18 cellular contexts compared by ENCODE assay signal in genomic region chr6:54990001-54990400, GRCh38.
DNase-seq lines count a peak whose midpoint lies in the region; ATAC-seq and TF ChIP-seq lines count a peak whose summit lies in the region.
"Had no signal": no experiment of that assay in that cellular context is flagged by ENCODE, and none has a peak within 500 bp of the region (broad histone marks: within the 10 kb centered on the region; RNA-seq: fewer than 3 reads in every experiment).

No MANE protein-coding gene starts in this region.

- peaks cover 0 to 17% of the 10 kb centered on the region in 2 experiments; a peak in 3 of 4 replicates for H3K4me1 ChIP-seq in HCT116 (ENCODE audit: control insufficient read depth in 1 of 2, insufficient read depth in 2 of 2, low read length in 2 of 2)
- H3K4me1 ChIP-seq in left lung: no peaks in the 10 kb centered on the region
- no peaks in the 10 kb centered on the region for H3K4me1 ChIP-seq in testis
- H3K4me1 ChIP-seq in effector memory CD4-positive, alpha-beta T cell (ENCODE audit: control insufficient read depth, insufficient read depth, low read length, poor library complexity, severe bottlenecking): no peaks in the 10 kb centered on the region
- H3K4me1 ChIP-seq: BLaER1 treated with 17β-estradiol and CSF1 and Interleukin-3, amounts not matched to agents 10 nM and 100 nM had no signal

- H3K9me2 ChIP-seq in HCT116 (ENCODE audit: insufficient read depth): no peaks in the 10 kb centered on the region

- no peak for TF ChIP-seq CTCF in HCT116 (IDR thresholded peaks at IDR 0.05 in 2 of 3, conservative IDR thresholded peaks at IDR 0.05 in 1 of 3; ENCODE audit: borderline replicate concordance in 1 of 3, insufficient read depth in 1 of 3, low read depth in 2 of 3, low read length in 2 of 3)
- no peak for TF ChIP-seq CTCF in left lung (IDR thresholded peaks at IDR 0.05)
- TF ChIP-seq CTCF in testis (IDR thresholded peaks at IDR 0.05): no peak

- DNase-seq in A172 (ENCODE audit: low spot score): peak; percentile 6
- DNase-seq in HCT116 (ENCODE audit: low read depth, low spot score): no peak
- DNase-seq in amniotic epithelial cell (ENCODE audit: low read depth): peak; percentile 30
- DNase-seq in left lung: no peak
- DNase-seq in T-helper 1 cell: no peak
- DNase-seq in testis: no peak
- DNase-seq in effector memory CD4-positive, alpha-beta T cell: no peak
- DNase-seq: 8988T; CD8-positive, alpha-beta memory T cell; Kasumi-1; MV-4-11; NCI-H1930; NCI-H446 treated with DMSO at 0.1 percent for 48 hours; NCI-H82; Peyer's patch had no signal

- CTCF ChIA-PET in HCT116 (lab: Charles Lee): no interaction called here

- H3K79me2 ChIP-seq in HCT116 (ENCODE audit: insufficient read depth, low read length): no peaks in the 10 kb centered on the region

- TF ChIP-seq RAD21 in HCT116 (IDR thresholded peaks at IDR 0.05; ENCODE audit: low read depth): no peak

- intact Hi-C loops in HCT116 (cut with micrococcal nuclease): no loop called here
- intact Hi-C loops in left lung (cut with DNase I): no loop called here
- intact Hi-C loops in testis (cut with DNase I; ENCODE audit: low total_unique reads): no loop called here

- TF ChIP-seq POLR2A in HCT116 (IDR thresholded peaks at IDR 0.05; ENCODE audit: borderline replicate concordance, extremely low read depth, insufficient read depth, insufficient read length) (no peak), testis (IDR thresholded peaks at IDR 0.05) (no peak)

- 36 to 50% methylated on average over 3 of the region's 3 CpGs for WGBS in testis, 2 donors

- BruUV-seq in HCT116 (replicated peaks; lab: Mats Ljungman, UMichigan): no TSS peak

- no peak overlapping the region for H3K27ac ChIP-seq in HCT116 (ENCODE audit: low read depth, low read length)
- no peak overlapping the region for H3K27ac ChIP-seq in left lung
- H3K27ac ChIP-seq in testis: no peak overlapping the region
- no peak overlapping the region for H3K27ac ChIP-seq in effector memory CD4-positive, alpha-beta T cell (ENCODE audit: insufficient read depth, low read length, poor library complexity, severe bottlenecking)
- H3K27ac ChIP-seq: BLaER1 treated with 17β-estradiol and CSF1 and Interleukin-3, amounts not matched to agents 10 nM and 100 nM; Peyer's patch had no signal

- POLR2A ChIA-PET in HCT116 (lab: Charles Lee): no interaction called here

- no peak overlapping the region for H3K4me3 ChIP-seq in HCT116 (replicated peaks in 1 of 2; ENCODE audit: low read depth in 1 of 2, low read length in 2 of 2)
- no peak overlapping the region for H3K4me3 ChIP-seq in left lung
- H3K4me3 ChIP-seq in testis: no peak overlapping the region
- no peak overlapping the region for H3K4me3 ChIP-seq in effector memory CD4-positive, alpha-beta T cell (ENCODE audit: insufficient read depth, low read depth, low read length, poor library complexity, severe bottlenecking)
- H3K4me3 ChIP-seq: BLaER1 treated with 17β-estradiol and CSF1 and Interleukin-3, amounts not matched to agents 10 nM and 100 nM; Peyer's patch had no signal

- H3K36me3 ChIP-seq in HCT116 (ENCODE audit: control insufficient read depth in 1 of 2, insufficient read depth in 2 of 2, low read length in 2 of 2): no peaks in the 10 kb centered on the region
- no peaks in the 10 kb centered on the region for H3K36me3 ChIP-seq in left lung
- no peaks in the 10 kb centered on the region for H3K36me3 ChIP-seq in testis (ENCODE audit: low read depth, missing control alignments)
- no peaks in the 10 kb centered on the region for H3K36me3 ChIP-seq in effector memory CD4-positive, alpha-beta T cell (ENCODE audit: control insufficient read depth, insufficient read depth, low read length)
- H3K36me3 ChIP-seq: BLaER1 treated with 17β-estradiol and CSF1 and Interleukin-3, amounts not matched to agents 10 nM and 100 nM; Peyer's patch had no signal

- H3K27me3 ChIP-seq in HCT116 (ENCODE audit: insufficient read depth, low read length): no peaks in the 10 kb centered on the region
- H3K27me3 ChIP-seq in left lung: no peaks in the 10 kb centered on the region
- no peaks in the 10 kb centered on the region for H3K27me3 ChIP-seq in testis
- H3K27me3 ChIP-seq in effector memory CD4-positive, alpha-beta T cell (replicated peaks; ENCODE audit: control insufficient read depth, insufficient read depth, low read length, poor library complexity, severe bottlenecking): no peaks in the 10 kb centered on the region
- H3K27me3 ChIP-seq: BLaER1 treated with 17β-estradiol and CSF1 and Interleukin-3, amounts not matched to agents 10 nM and 100 nM; Peyer's patch had no signal

- no peaks in the 10 kb centered on the region for H4K20me1 ChIP-seq in HCT116 (ENCODE audit: insufficient read depth)
- H4K20me1 ChIP-seq: BLaER1 treated with 17β-estradiol and CSF1 and Interleukin-3, amounts not matched to agents 10 nM and 100 nM had no signal

- H3K4me2 ChIP-seq in HCT116 (ENCODE audit: low read length): no peak overlapping the region
- H3K4me2 ChIP-seq: BLaER1 treated with 17β-estradiol and CSF1 and Interleukin-3, amounts not matched to agents 10 nM and 100 nM had no signal

- ATAC-seq in HCT116 (no peak), left lung (peak; percentile 34), HG03097 (IDR thresholded peaks at IDR 0.05; ENCODE audit: low FRiP score, unreplicated experiment) (no peak)
- ATAC-seq: Right ventricle myocardium inferior had no signal

- RAD21 ChIA-PET in HCT116 (lab: Charles Lee; ENCODE audit: low non-redundant PET in 1 of 2, low total read pairs in 2 of 2, uncharacterized antibody in 2 of 2, unreplicated experiment in 2 of 2): interaction anchor here in 1 of 2 experiments (0.6 kb wide), 1 partner anchor 9 kb away, joined by 3 read pairs; no protein-coding TSS in a partner anchor

- no peak overlapping the region for H3K9ac ChIP-seq in HCT116 (ENCODE audit: low read length)
- H3K9ac ChIP-seq: BLaER1 treated with 17β-estradiol and CSF1 and Interleukin-3, amounts not matched to agents 10 nM and 100 nM had no signal

- no peaks in the 10 kb centered on the region for H3K9me3 ChIP-seq in HCT116 (ENCODE audit: control insufficient read depth in 1 of 2, insufficient read depth in 1 of 2, low read depth in 1 of 2, low read length in 2 of 2)
- H3K9me3 ChIP-seq in left lung: peaks cover 0 to 21% of the 10 kb centered on the region in 2 donors
- no peaks in the 10 kb centered on the region for H3K9me3 ChIP-seq in testis
- no peaks in the 10 kb centered on the region for H3K9me3 ChIP-seq in effector memory CD4-positive, alpha-beta T cell (ENCODE audit: control insufficient read depth, low read length)

- peak overlapping the region; percentile 32 for H2AFZ ChIP-seq in HCT116 (ENCODE audit: low read depth, low read length, poor library complexity, severe bottlenecking)

TF ChIP-seq in HCT116, 20 proteins besides CTCF, POLR2A, EP300 and RAD21:
- no peak for TF ChIP-seq CBX3 (IDR thresholded peaks at IDR 0.05; ENCODE audit: low read depth)
- no peak for TF ChIP-seq ELF1 (IDR thresholded peaks at IDR 0.05; ENCODE audit: borderline replicate concordance, low read depth)
- no peak for TF ChIP-seq EGR1 (IDR thresholded peaks at IDR 0.05; ENCODE audit: low read depth)
- no peak for TF ChIP-seq TCF7L2 (IDR thresholded peaks at IDR 0.05; ENCODE audit: borderline replicate concordance, extremely low read depth, insufficient read depth, insufficient read length)
- no peak for TF ChIP-seq FOSL1 (IDR thresholded peaks at IDR 0.05; ENCODE audit: low read depth)
- TF ChIP-seq ZNF274 (IDR thresholded peaks at IDR 0.05; ENCODE audit: low read depth, low read length): no peak
TF ChIP-seq in HCT116: peak in this region for 0.

Comparison
In these comparisons a context has a peak if more than half of its experiments do, and no peak if none do; other contexts are left out.
1. DNase-seq: peak in A172 (single experiment) and amniotic epithelial cell (single experiment); none in HCT116 (single experiment), left lung (0 of 2), T-helper 1 cell (0 of 5), testis (single experiment) and effector memory CD4-positive, alpha-beta T cell (0 of 3).